8 cellular contexts compared by ENCODE assay signal in the genomic region with DNA sequence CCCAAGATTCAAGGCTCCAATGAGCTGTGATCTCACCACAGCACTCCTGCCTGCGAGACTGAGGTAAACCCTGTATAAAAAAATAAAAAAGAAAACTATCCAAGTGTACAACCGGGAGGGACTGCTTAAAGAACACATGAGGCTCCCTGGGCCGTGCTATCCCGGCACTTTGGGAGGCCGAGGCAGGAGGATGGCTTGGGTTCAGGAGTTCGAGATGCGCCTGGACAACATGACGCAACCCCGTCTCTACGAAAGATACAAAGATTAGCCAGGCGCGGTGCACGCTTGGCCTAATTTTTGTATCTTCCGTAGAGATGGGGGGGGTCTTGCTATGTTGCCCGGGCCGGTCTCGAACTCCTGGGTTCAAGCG.
A peak's percentile ranks its signal among the peaks of the same experiment; 100 is the strongest.
DNase-seq lines count a peak whose midpoint lies in the region; ATAC-seq and TF ChIP-seq lines count a peak whose summit lies in the region.
"Not testable (repeated sequence)": the region's sequence is repeated elsewhere in the genome, so short reads cannot be mapped to it uniquely, and the experiment has no call there.

No MANE protein-coding gene starts in this region.

- peak overlapping the region; percentile 90 for H3K9ac ChIP-seq in mesenchymal stem cell (ENCODE audit: low read length)

- H4K91ac ChIP-seq in mesenchymal stem cell (ENCODE audit: low read length): not testable (repeated sequence)

- peak overlapping the region; percentile 74 to 96 (median 91) for H3K27ac Mint-ChIP-seq in brain

- H3K4me3 ChIP-seq in WI38 (ENCODE audit: low read depth, low read length): peak overlapping the region; percentile 71
- peak overlapping the region; percentile 60 for H3K4me3 ChIP-seq in fibroblast of the aortic adventitia (ENCODE audit: low read depth, low read length)
- peak overlapping the region in 1 of 2 experiments; percentile 92 for H3K4me3 ChIP-seq in mesenchymal stem cell (ENCODE audit: insufficient read depth in 1 of 2, low read depth in 1 of 2, low read length in 2 of 2)
- peak overlapping the region in 1 of 2 donors; percentile 39 for H3K4me3 ChIP-seq in aorta (ENCODE audit: low read length in 2 of 2)

- H2AK5ac ChIP-seq in mesenchymal stem cell (ENCODE audit: low read length, severe bottlenecking): peak overlapping the region; percentile 70

- DNase-seq in Daoy (ENCODE audit: low read depth) (peak; percentile 14), sciatic nerve (ENCODE audit: low spot score) (peak; percentile 56)
- not testable (repeated sequence) for DNase-seq in fibroblast of the aortic adventitia (ENCODE audit: low read depth); mesenchymal stem cell; aorta

- not testable (repeated sequence) for H2BK15ac ChIP-seq in mesenchymal stem cell (ENCODE audit: low read depth, poor library complexity, severe bottlenecking)

- TF ChIP-seq CTCF in WI38 (IDR thresholded peaks at IDR 0.05; ENCODE audit: low read depth, low read length); brain (conservative IDR thresholded peaks at IDR 0.05); fibroblast of the aortic adventitia (IDR thresholded peaks at IDR 0.05; ENCODE audit: insufficient read depth, low read length): not testable (repeated sequence)

- peaks cover 13% of the 10 kb centered on the region for H3K36me3 Mint-ChIP-seq in brain

- peak overlapping the region; percentile 39 to 70 for H3K18ac ChIP-seq in mesenchymal stem cell (ENCODE audit: low read depth in 1 of 2, low read length in 2 of 2)

- H3K4me1 Mint-ChIP-seq in brain: peaks cover 12% of the 10 kb centered on the region

- H3K4me1 ChIP-seq in mesenchymal stem cell (ENCODE audit: control insufficient read depth, insufficient read depth, low read depth, low read length); aorta (ENCODE audit: control insufficient read depth in 1 of 2, insufficient read depth in 2 of 2, low read length in 2 of 2): not testable (repeated sequence)

- H3K36me3 ChIP-seq in KOPT-K1 (ENCODE audit: insufficient read depth, low read length); mesenchymal stem cell (ENCODE audit: control insufficient read depth in 1 of 2, insufficient read depth in 2 of 2, low read depth in 1 of 2, low read length in 2 of 2); aorta (ENCODE audit: control insufficient read depth in 1 of 2, insufficient read depth in 2 of 2, low read length in 1 of 2): not testable (repeated sequence)

- peak; percentile 7 for ATAC-seq in sciatic nerve
- peak; percentile 3 for ATAC-seq in aorta (ENCODE audit: low FRiP score)

- H2AFZ ChIP-seq in mesenchymal stem cell (ENCODE audit: low read depth, low read length): not testable (repeated sequence)

- peak overlapping the region in 1 of 2 experiments; percentile 39 for H2BK12ac ChIP-seq in mesenchymal stem cell (ENCODE audit: low read length in 2 of 2)

- WGBS in mesenchymal stem cell: 95% methylated on average over 18 of the region's 18 CpGs
- WGBS in aorta, 2 donors: 92 to 95% methylated on average over 18 of the region's 18 CpGs

- intact Hi-C loops in sciatic nerve (cut with DNase I); aorta (cut with DNase I): not testable (repeated sequence)

- H3K27ac ChIP-seq in KOPT-K1 (ENCODE audit: low read depth, low read length, poor library complexity, severe bottlenecking) (peak overlapping the region; percentile 62), aorta (ENCODE audit: low read depth in 1 of 2, low read length in 2 of 2) (peak overlapping the region in 1 of 2 donors; percentile 97)
- H3K27ac ChIP-seq in mesenchymal stem cell (ENCODE audit: low read length, poor library complexity, severe bottlenecking): not testable (repeated sequence)

- not testable (repeated sequence) for H3K23ac ChIP-seq in mesenchymal stem cell (ENCODE audit: low read length in 2 of 2)

- peak overlapping the region; percentile 46 for H3K4me2 ChIP-seq in mesenchymal stem cell (ENCODE audit: low read length, poor library complexity, severe bottlenecking)

- peak overlapping the region; percentile 83 for H4K8ac ChIP-seq in mesenchymal stem cell (ENCODE audit: low read length)

- not testable (repeated sequence) for H3K9me3 ChIP-seq in KOPT-K1 (ENCODE audit: insufficient read depth, low read length, poor library complexity, severe bottlenecking); mesenchymal stem cell (ENCODE audit: control insufficient read depth, low read length); aorta (ENCODE audit: control insufficient read depth, low read length)

- H3K9me3 Mint-ChIP-seq in brain: not testable (repeated sequence)

- not testable (repeated sequence) for H3K27me3 ChIP-seq in mesenchymal stem cell (ENCODE audit: control insufficient read depth in 1 of 2, insufficient read depth in 1 of 2, low read length in 2 of 2); aorta (ENCODE audit: control insufficient read depth in 1 of 2, insufficient read depth in 2 of 2, low read length in 1 of 2)

- H3K4ac ChIP-seq in mesenchymal stem cell (ENCODE audit: low read depth in 1 of 2, low read length in 2 of 2): peak overlapping the region in 1 of 2 experiments; percentile 89

- H3K4me3 Mint-ChIP-seq in brain: peak overlapping the region; percentile 85 to 91 (median 88)

- not testable (repeated sequence) for H2BK120ac ChIP-seq in mesenchymal stem cell (ENCODE audit: low read depth, low read length)

- not testable (repeated sequence) for H3K79me1 ChIP-seq in mesenchymal stem cell (replicated peaks; ENCODE audit: low read length, poor library complexity, severe bottlenecking)

- H3K27me3 Mint-ChIP-seq in brain: not testable (repeated sequence)

- H3K14ac ChIP-seq in mesenchymal stem cell (ENCODE audit: low read length in 2 of 2): not testable (repeated sequence)

- not testable (repeated sequence) for H2BK5ac ChIP-seq in mesenchymal stem cell (ENCODE audit: low read depth, low read length, poor library complexity, severe bottlenecking)
